Comparison of ENCODE assay signal across 10 cellular contexts in the genomic region with DNA sequence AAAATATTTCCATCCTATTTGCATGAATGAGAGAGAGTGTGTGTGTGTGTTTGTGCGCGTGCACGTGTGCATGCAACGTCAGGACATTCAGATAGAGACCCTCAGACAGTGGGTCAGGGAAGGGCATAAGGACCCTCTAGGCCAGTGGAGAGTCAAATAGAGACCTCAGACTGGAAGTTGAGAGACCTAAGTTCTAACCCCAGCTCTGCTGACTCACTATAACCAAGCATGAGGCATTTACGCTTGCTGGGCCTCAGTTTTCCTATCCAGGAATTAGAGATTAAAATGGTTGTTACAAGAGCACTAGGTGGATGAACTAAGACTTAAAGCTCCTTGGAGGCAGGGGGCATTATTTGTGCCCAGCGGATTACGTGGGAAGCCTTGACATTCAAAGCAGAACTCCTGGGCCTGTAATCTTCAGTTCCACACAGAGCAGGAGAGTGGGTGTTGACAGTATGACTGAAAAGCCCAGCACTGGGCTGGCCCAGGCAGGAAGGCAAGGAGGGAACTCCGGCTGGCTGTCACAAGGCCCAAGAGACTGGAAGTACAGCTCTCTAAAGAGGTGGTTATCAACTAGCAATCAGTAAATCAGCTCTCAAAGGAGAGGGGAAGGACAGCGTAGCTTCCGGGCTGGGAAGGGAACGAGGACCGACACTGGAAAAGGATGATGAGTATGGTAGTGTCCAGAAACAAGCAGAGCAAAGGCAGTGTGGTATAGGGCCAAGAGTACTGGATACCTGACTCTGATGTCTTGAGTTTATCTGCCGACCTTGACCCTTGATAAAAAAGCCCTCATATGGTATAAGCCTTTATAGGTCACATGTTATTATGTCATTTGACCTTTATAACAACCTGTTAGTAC. TPM values are rescaled to one million over a fixed set of nuclear protein-coding genes. Genes with fewer than 3 reads are reported as not detected.
DNase-seq lines count a peak whose midpoint lies in the region; ATAC-seq lines count a peak whose summit lies in the region.
"Had no signal": no experiment of that assay in that cellular context is flagged by ENCODE, and none has a peak within 500 bp of the region (broad histone marks: within the 10 kb centered on the region; RNA-seq: fewer than 3 reads in every experiment).

No MANE protein-coding gene starts in this region.

- intact Hi-C loops in activated CD4-positive, alpha-beta T cell treated with anti-CD3 and anti-CD28 coated beads, Interleukin-2, amount 10 ng/mL, durations not matched to agents 24 days and 14 days (cut with micrococcal nuclease), result no loop called here
- intact Hi-C loops in right cardiac atrium (cut with DNase I), result no loop called here

- peaks cover 65% of the 10 kb centered on the region for H3K4me1 Mint-ChIP-seq in activated CD4-positive, alpha-beta T cell treated with anti-CD3 and anti-CD28 coated beads, Interleukin-2, amount 10 ng/mL, durations not matched to agents 24 days and 14 days
- H3K4me1 Mint-ChIP-seq in activated T-cell treated with anti-CD3 and anti-CD28 coated beads, Interleukin-2, amount 50 U/mL, for 72 hours (ENCODE audit: low read depth), result peaks cover 67% of the 10 kb centered on the region
- H3K4me1 Mint-ChIP-seq in stimulated activated naive CD8-positive, alpha-beta T cell treated with anti-CD3 and anti-CD28 coated beads, Interleukin-15, amount 100 ng/mL, for 72 hours, result peaks cover 82% of the 10 kb centered on the region

- H3K36me3 Mint-ChIP-seq in activated CD4-positive, alpha-beta T cell treated with anti-CD3 and anti-CD28 coated beads, Interleukin-2, amount 10 ng/mL, durations not matched to agents 24 days and 14 days (ENCODE audit: low read depth), result peaks cover 82% of the 10 kb centered on the region
- peaks cover 24 to 38% of the 10 kb centered on the region in 2 donors for H3K36me3 Mint-ChIP-seq in activated T-cell treated with anti-CD3 and anti-CD28 coated beads, Interleukin-2, amount 50 U/mL, for 72 hours (ENCODE audit: insufficient read depth in 2 of 2)

- no peaks in the 10 kb centered on the region for H3K9me3 Mint-ChIP-seq in activated CD4-positive, alpha-beta T cell treated with anti-CD3 and anti-CD28 coated beads, Interleukin-2, amount 10 ng/mL, durations not matched to agents 24 days and 14 days
- no peaks in the 10 kb centered on the region for H3K9me3 Mint-ChIP-seq in activated T-cell treated with anti-CD3 and anti-CD28 coated beads, Interleukin-2, amount 50 U/mL, for 72 hours
- no peaks in the 10 kb centered on the region for H3K9me3 Mint-ChIP-seq in stimulated activated naive CD8-positive, alpha-beta T cell treated with anti-CD3 and anti-CD28 coated beads, Interleukin-15, amount 100 ng/mL, for 72 hours

- H3K4me3 ChIP-seq in right cardiac atrium (ENCODE audit: low read length), result no peak overlapping the region
- H3K4me3 ChIP-seq: PC-9 had no signal

- DNase-seq in activated CD4-positive, alpha-beta T cell treated with anti-CD3 and anti-CD28 coated beads, Interleukin-2, amount 10 ng/mL, durations not matched to agents 24 days and 14 days, result no peak
- no peak for DNase-seq in activated CD4-positive, alpha-beta T cell treated with anti-CD3 and anti-CD28 coated beads for 4 hours
- no peak for DNase-seq in activated T-cell treated with anti-CD3 and anti-CD28 coated beads, Interleukin-2, amount 50 U/mL, for 72 hours
- DNase-seq in right cardiac atrium, result peak in 1 of 3 donors; percentile 65
- DNase-seq in stimulated activated naive CD8-positive, alpha-beta T cell treated with anti-CD3 and anti-CD28 coated beads, Interleukin-15, amount 100 ng/mL, for 72 hours, result no peak
- DNase-seq in D341Med (ENCODE audit: low spot score), result no peak
- DNase-seq: MM.1S, PC-9 had no signal

- WGBS in right cardiac atrium, result 55% methylated on average over 12 of the region's 13 CpGs

- no peaks in the 10 kb centered on the region for H3K9me3 ChIP-seq in right cardiac atrium (ENCODE audit: control insufficient read depth, low read length)

- H3K27ac Mint-ChIP-seq in activated CD4-positive, alpha-beta T cell treated with anti-CD3 and anti-CD28 coated beads, Interleukin-2, amount 10 ng/mL, durations not matched to agents 24 days and 14 days, result peak overlapping the region; percentile 80
- H3K27ac Mint-ChIP-seq in activated T-cell treated with anti-CD3 and anti-CD28 coated beads, Interleukin-2, amount 50 U/mL, for 72 hours, result peak overlapping the region; percentile 87
- peak overlapping the region; percentile 56 to 88 for H3K27ac Mint-ChIP-seq in stimulated activated naive CD8-positive, alpha-beta T cell treated with anti-CD3 and anti-CD28 coated beads, Interleukin-15, amount 100 ng/mL, for 72 hours

- H3K4me1 ChIP-seq in right cardiac atrium (ENCODE audit: control insufficient read depth, insufficient read depth, low read length), result peaks cover 21% of the 10 kb centered on the region

- peak; percentile 62 to 68 for ATAC-seq in activated T-cell treated with anti-CD3 and anti-CD28 coated beads, Interleukin-2, amount 50 U/mL, for 72 hours (replicated peaks in 1 of 2)
- peak; percentile 66 to 77 for ATAC-seq in right cardiac atrium
- ATAC-seq in stimulated activated naive CD8-positive, alpha-beta T cell treated with anti-CD3 and anti-CD28 coated beads, Interleukin-15, amount 100 ng/mL, for 72 hours, result peak; percentile 56
- ATAC-seq in HG02678 (IDR thresholded peaks at IDR 0.05; ENCODE audit: unreplicated experiment), result no peak
- ATAC-seq in GM19452 (IDR thresholded peaks at IDR 0.05; ENCODE audit: unreplicated experiment), result no peak

- peak overlapping the region; percentile 49 for H3K4me3 Mint-ChIP-seq in activated CD4-positive, alpha-beta T cell treated with anti-CD3 and anti-CD28 coated beads, Interleukin-2, amount 10 ng/mL, durations not matched to agents 24 days and 14 days
- peak overlapping the region; percentile 80 to 87 for H3K4me3 Mint-ChIP-seq in activated T-cell treated with anti-CD3 and anti-CD28 coated beads, Interleukin-2, amount 50 U/mL, for 72 hours
- H3K4me3 Mint-ChIP-seq in stimulated activated naive CD8-positive, alpha-beta T cell treated with anti-CD3 and anti-CD28 coated beads, Interleukin-15, amount 100 ng/mL, for 72 hours, result peak overlapping the region; percentile 65 to 71

- no peaks in the 10 kb centered on the region for H3K27me3 Mint-ChIP-seq in activated CD4-positive, alpha-beta T cell treated with anti-CD3 and anti-CD28 coated beads, Interleukin-2, amount 10 ng/mL, durations not matched to agents 24 days and 14 days
- H3K27me3 Mint-ChIP-seq in activated T-cell treated with anti-CD3 and anti-CD28 coated beads, Interleukin-2, amount 50 U/mL, for 72 hours (ENCODE audit: low read depth), result no peaks in the 10 kb centered on the region
- no peaks in the 10 kb centered on the region for H3K27me3 Mint-ChIP-seq in stimulated activated naive CD8-positive, alpha-beta T cell treated with anti-CD3 and anti-CD28 coated beads, Interleukin-15, amount 100 ng/mL, for 72 hours

- no peaks in the 10 kb centered on the region for H3K27me3 ChIP-seq in right cardiac atrium (ENCODE audit: control insufficient read depth, insufficient read depth)

- peak overlapping the region; percentile 34 for H3K27ac ChIP-seq in right cardiac atrium (ENCODE audit: low read length)
- H3K27ac ChIP-seq: PC-9 had no signal

RNA-seq across cellular contexts. Expression of gene RHOG, which starts 9.2 kb away (rescaled TPM):
- 174 and 176 TPM in 2 replicates for total RNA-seq in activated CD4-positive, alpha-beta T cell treated with anti-CD3 and anti-CD28 coated beads, Interleukin-2, amount 10 ng/mL, durations not matched to agents 24 days and 14 days
- total RNA-seq in activated T-cell treated with anti-CD3 and anti-CD28 coated beads, Interleukin-2, amount 50 U/mL, for 72 hours, result 100 to 1,000 TPM; 196 to 215 TPM
- 10 to 100 TPM; 18.7 to 26.0 (median 25.6) TPM for total RNA-seq in right cardiac atrium
- polyA plus RNA-seq in right cardiac atrium, result 23.7 TPM

RNA-seq across cellular contexts. Expression of gene PGAP2, which starts 23.2 kb away (rescaled TPM):
- total RNA-seq in activated CD4-positive, alpha-beta T cell treated with anti-CD3 and anti-CD28 coated beads, Interleukin-2, amount 10 ng/mL, durations not matched to agents 24 days and 14 days, result 30.0 and 32.5 TPM in 2 replicates
- total RNA-seq in activated T-cell treated with anti-CD3 and anti-CD28 coated beads, Interleukin-2, amount 50 U/mL, for 72 hours, result 10 to 100 TPM; 37.6 to 45.9 TPM
- total RNA-seq in right cardiac atrium, result 10 to 100 TPM; 12.4 to 19.5 (median 15.2) TPM
- 13.9 TPM for polyA plus RNA-seq in right cardiac atrium

RNA-seq across cellular contexts. Expression of gene STIM1, which starts 23.9 kb away (rescaled TPM):
- total RNA-seq in activated CD4-positive, alpha-beta T cell treated with anti-CD3 and anti-CD28 coated beads, Interleukin-2, amount 10 ng/mL, durations not matched to agents 24 days and 14 days, result 60.6 and 63.4 TPM in 2 replicates
- total RNA-seq in activated T-cell treated with anti-CD3 and anti-CD28 coated beads, Interleukin-2, amount 50 U/mL, for 72 hours, result 100 to 1,000 TPM; 129 to 157 TPM
- total RNA-seq in right cardiac atrium, result 10 to 100 TPM; 14.4 to 19.3 (median 16.6) TPM
- polyA plus RNA-seq in right cardiac atrium, result 10.8 TPM

RNA-seq across cellular contexts. Expression of gene NUP98, which starts 34.3 kb away (rescaled TPM):
- total RNA-seq in activated CD4-positive, alpha-beta T cell treated with anti-CD3 and anti-CD28 coated beads, Interleukin-2, amount 10 ng/mL, durations not matched to agents 24 days and 14 days, result 122 and 129 TPM in 2 replicates
- total RNA-seq in activated T-cell treated with anti-CD3 and anti-CD28 coated beads, Interleukin-2, amount 50 U/mL, for 72 hours, result 100 to 1,000 TPM; 141 to 149 TPM
- total RNA-seq in right cardiac atrium, result 10 to 100 TPM; 38.8 to 55.9 (median 43.4) TPM
- polyA plus RNA-seq in right cardiac atrium, result 22.9 TPM

Comparison
In these comparisons a context has a peak if more than half of its experiments do, and no peak if none do; other contexts are left out.
1. ATAC-seq: peak in activated T-cell treated with anti-CD3 and anti-CD28 coated beads, Interleukin-2, amount 50 U/mL, for 72 hours (2 of 2), right cardiac atrium (2 of 2) and stimulated activated naive CD8-positive, alpha-beta T cell treated with anti-CD3 and anti-CD28 coated beads, Interleukin-15, amount 100 ng/mL, for 72 hours (single experiment); none in HG02678 (single experiment) and GM19452 (single experiment).
2. Peak in every context shown above with its lines, with median percentiles within 50 percentile points of each other: H3K27ac Mint-ChIP-seq and H3K4me3 Mint-ChIP-seq.